In the genomic region with DNA sequence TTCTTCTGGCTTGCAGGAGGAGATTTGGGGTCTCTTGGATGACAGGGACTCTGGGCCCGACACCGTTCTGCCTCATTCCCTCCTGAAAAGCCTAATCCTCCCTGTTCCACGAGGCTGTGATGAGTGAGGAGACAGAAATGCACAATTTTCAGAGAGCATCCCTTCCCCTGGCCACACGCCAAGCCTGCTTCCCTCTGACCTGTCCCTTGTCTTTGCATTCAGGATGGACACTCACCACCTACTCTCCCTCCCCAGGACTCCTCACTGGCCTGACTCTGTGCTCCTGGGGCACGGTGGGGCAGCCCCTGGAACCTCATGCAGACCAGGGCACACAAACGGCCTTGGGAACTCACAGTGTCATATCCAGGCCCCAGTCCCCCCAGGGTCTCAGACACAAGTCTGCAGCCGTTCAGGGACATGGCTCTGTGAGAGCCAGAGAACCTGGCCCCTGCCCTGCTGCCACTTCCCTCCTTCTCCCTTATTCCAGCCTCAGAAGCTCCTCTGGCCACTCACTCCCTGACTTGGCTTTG, we compare ENCODE assay signal across 17 cellular contexts. TPM values are rescaled to one million over a fixed set of nuclear protein-coding genes. Genes with fewer than 3 reads are reported as not detected.
DNase-seq lines count a peak whose midpoint lies in the region; ATAC-seq and TF ChIP-seq lines count a peak whose summit lies in the region.
"Had no signal": no experiment of that assay in that cellular context is flagged by ENCODE, and none has a peak within 500 bp of the region (broad histone marks: within the 10 kb centered on the region; RNA-seq: fewer than 3 reads in every experiment).

No MANE protein-coding gene starts in this region.

- no peaks in the 10 kb centered on the region for H3K79me2 ChIP-seq in osteoblast (ENCODE audit: insufficient read depth, low read length)

- no peaks in the 10 kb centered on the region for H3K4me1 ChIP-seq in aorta (ENCODE audit: control insufficient read depth in 1 of 2, insufficient read depth in 2 of 2, low read length in 2 of 2)
- no peaks in the 10 kb centered on the region for H3K4me1 ChIP-seq in A673 (ENCODE audit: insufficient read depth, low read length, poor library complexity, severe bottlenecking)
- H3K4me1 ChIP-seq in osteoblast (ENCODE audit: insufficient read depth, low read length), result no peaks in the 10 kb centered on the region
- H3K4me1 ChIP-seq: BE2C had no signal

- peak; percentile 15 for ATAC-seq in aorta (ENCODE audit: low FRiP score)

- DNase-seq in AG20443 (ENCODE audit: low spot score) (peak; percentile 5), H7 (peak; percentile 0), nephron progenitor cell (no peak), aorta (no peak), A673 (ENCODE audit: low spot score) (no peak), osteoblast (ENCODE audit: insufficient read length, low spot score, missing footprints) (no peak)
- DNase-seq in activated CD8-positive, alpha-beta memory T cell treated with anti-CD3 and anti-CD28 coated beads, Interleukin-2, amount 50 U/mL, for 4 hours, result no peak
- DNase-seq: 8988T; BE2C; C1 segment of cervical spinal cord; CD4-positive, CD25-positive, alpha-beta regulatory T cell; CD8-positive, alpha-beta memory T cell; COR-L47; DMS 273 treated with DMSO at 0.1 percent for 48 hours; HCEC 1CT had no signal

- H3K27me3 Mint-ChIP-seq in nephron progenitor cell (ENCODE audit: low read depth, poor library complexity), result peaks cover 26% of the 10 kb centered on the region

- H3K27ac ChIP-seq in aorta (ENCODE audit: low read depth in 1 of 2, low read length in 2 of 2) (no peak overlapping the region), A673 (ENCODE audit: low read depth, low read length, poor library complexity, severe bottlenecking) (no peak overlapping the region), osteoblast (ENCODE audit: low read depth, low read length) (no peak overlapping the region)

- no peaks in the 10 kb centered on the region; the same call in 1 of the 2 replicates for H3K27me3 ChIP-seq in H7 (ENCODE audit: control insufficient read depth, insufficient read depth, low read length)
- no peaks in the 10 kb centered on the region for H3K27me3 ChIP-seq in aorta (ENCODE audit: control insufficient read depth in 1 of 2, insufficient read depth in 2 of 2, low read length in 1 of 2)
- H3K27me3 ChIP-seq in A673 (replicated peaks; ENCODE audit: insufficient read depth, low read depth, low read length, poor library complexity), result peaks cover 5% of the 10 kb centered on the region
- no peaks in the 10 kb centered on the region for H3K27me3 ChIP-seq in osteoblast (ENCODE audit: insufficient read depth, low read length)
- H3K27me3 ChIP-seq: BE2C had no signal

- CTCF ChIA-PET in A673 (lab: Charles Lee), result no interaction called here

- no peaks in the 10 kb centered on the region for H3K36me3 Mint-ChIP-seq in nephron progenitor cell (ENCODE audit: low read depth)
- H3K36me3 Mint-ChIP-seq: CD4-positive, CD25-positive, alpha-beta regulatory T cell; CD8-positive, alpha-beta memory T cell had no signal

- peaks cover 18% of the 10 kb centered on the region for H3K9me3 Mint-ChIP-seq in nephron progenitor cell

- TF ChIP-seq CTCF in nephron progenitor cell (IDR thresholded peaks at IDR 0.05) (no peak), A673 (conservative IDR thresholded peaks at IDR 0.05; ENCODE audit: low read depth, low read length) (no peak), osteoblast (IDR thresholded peaks at IDR 0.05; ENCODE audit: extremely low read depth, low read depth, low read length) (no peak)

- H3K4me2 ChIP-seq in osteoblast (ENCODE audit: insufficient read depth, low read length), result no peak overlapping the region

- H3K4me1 Mint-ChIP-seq in nephron progenitor cell, result no peaks in the 10 kb centered on the region
- H3K4me1 Mint-ChIP-seq: CD4-positive, CD25-positive, alpha-beta regulatory T cell; CD8-positive, alpha-beta memory T cell had no signal

- H3K36me3 ChIP-seq in H7 (replicated peaks; ENCODE audit: control insufficient read depth, insufficient read depth, low read length) (no peaks in the 10 kb centered on the region), aorta (ENCODE audit: control insufficient read depth in 1 of 2, insufficient read depth in 2 of 2, low read length in 1 of 2) (no peaks in the 10 kb centered on the region), A673 (ENCODE audit: insufficient read depth, low read length, poor library complexity, severe bottlenecking) (no peaks in the 10 kb centered on the region), osteoblast (ENCODE audit: insufficient read depth, low read length) (no peaks in the 10 kb centered on the region)
- H3K36me3 ChIP-seq: BE2C had no signal

- POLR2A ChIA-PET in A673 (lab: Charles Lee; ENCODE audit: low non-redundant PET), result interaction anchor here (0.6 kb wide), 1 partner anchor 17 kb away, joined by 9 read pairs; no protein-coding TSS in a partner anchor

- WGBS in aorta, 2 donors, result 50 to 57% methylated on average over 7 of the region's 7 CpGs

- H2AFZ ChIP-seq in osteoblast (ENCODE audit: low read length), result no peak overlapping the region

- no peaks in the 10 kb centered on the region for H4K20me1 ChIP-seq in osteoblast (ENCODE audit: insufficient read depth, low read length)

- intact Hi-C loops in aorta (cut with DNase I) (no loop called here), A673 (cut with micrococcal nuclease; ENCODE audit: unreplicated experiment) (no loop called here)

- H3K9me3 ChIP-seq in aorta (ENCODE audit: control insufficient read depth, low read length) (peaks cover 2% of the 10 kb centered on the region), A673 (ENCODE audit: low read depth, low read length, poor library complexity, severe bottlenecking) (no peaks in the 10 kb centered on the region), osteoblast (ENCODE audit: low read depth, low read length) (no peaks in the 10 kb centered on the region)
- H3K9me3 ChIP-seq: BE2C had no signal

- H3K27ac Mint-ChIP-seq in nephron progenitor cell, result peak overlapping the region; percentile 71
- H3K27ac Mint-ChIP-seq: CD4-positive, CD25-positive, alpha-beta regulatory T cell had no signal

- H3K4me3 ChIP-seq in H7 (ENCODE audit: insufficient read depth, low read depth, low read length), result no peak overlapping the region
- no peak overlapping the region for H3K4me3 ChIP-seq in aorta (ENCODE audit: low read length in 2 of 2)
- H3K4me3 ChIP-seq in A673 (ENCODE audit: low read depth, low read length, poor library complexity, severe bottlenecking), result no peak overlapping the region
- no peak overlapping the region for H3K4me3 ChIP-seq in osteoblast (ENCODE audit: insufficient read depth, low read length)

- H3K4me3 Mint-ChIP-seq in nephron progenitor cell, result no peak overlapping the region
- H3K4me3 Mint-ChIP-seq: CD4-positive, CD25-positive, alpha-beta regulatory T cell; CD8-positive, alpha-beta memory T cell had no signal

- BruUV-seq in A673 (replicated peaks; lab: Mats Ljungman, UMichigan), result no TSS peak

RNA-seq across cellular contexts. Expression of gene PRAMEF12, which starts 3.5 kb away (rescaled TPM):
- not detected in 2 replicates for total RNA-seq in H7 (2014; rRNA removed; shearing (Covaris generic))
- total RNA-seq in aorta, result not detected
- polyA plus RNA-seq in aorta, result not detected
- not detected in 2 replicates for total RNA-seq in A673 (2021)
- total RNA-seq in osteoblast, result not detected in 2 replicates
- total RNA-seq: CD4-positive, CD25-positive, alpha-beta regulatory T cell; CD8-positive, alpha-beta memory T cell; H4; HT-29 had no signal
- polyA plus RNA-seq: CD4-positive, CD25-positive, alpha-beta regulatory T cell; CD8-positive, alpha-beta memory T cell had no signal

RNA-seq across cellular contexts. Expression of gene PRAMEF1, which starts 21.2 kb away (rescaled TPM):
- total RNA-seq in H7 (2014; rRNA removed; shearing (Covaris generic)), result not detected in 2 replicates
- total RNA-seq in aorta, result not detected
- not detected for polyA plus RNA-seq in aorta
- not detected in 2 replicates for total RNA-seq in A673 (2021)
- not detected in 2 replicates for total RNA-seq in osteoblast
- total RNA-seq: CD4-positive, CD25-positive, alpha-beta regulatory T cell; CD8-positive, alpha-beta memory T cell; H4; HT-29 had no signal
- polyA plus RNA-seq: CD4-positive, CD25-positive, alpha-beta regulatory T cell; CD8-positive, alpha-beta memory T cell had no signal

RNA-seq across cellular contexts. Expression of gene CFAP107, which starts 24.0 kb away (rescaled TPM):
- total RNA-seq in H7 (2014; rRNA removed; shearing (Covaris generic)), result not detected in 2 replicates
- not detected for total RNA-seq in aorta
- not detected for polyA plus RNA-seq in aorta
- not detected in 2 replicates for total RNA-seq in A673 (2021)
- total RNA-seq in osteoblast, result not detected in 2 replicates
- total RNA-seq: CD4-positive, CD25-positive, alpha-beta regulatory T cell; CD8-positive, alpha-beta memory T cell; H4; HT-29 had no signal
- polyA plus RNA-seq: CD4-positive, CD25-positive, alpha-beta regulatory T cell; CD8-positive, alpha-beta memory T cell had no signal

RNA-seq across cellular contexts. Expression of gene AADACL3, which starts 54.1 kb away (rescaled TPM):
- total RNA-seq in H7 (2014; rRNA removed; shearing (Covaris generic)), result 0.22 and 0.28 TPM in 2 replicates
- total RNA-seq in aorta, result not detected
- not detected for polyA plus RNA-seq in aorta
- not detected in 2 replicates for total RNA-seq in A673 (2021)
- not detected in 2 replicates for total RNA-seq in osteoblast
- total RNA-seq: CD4-positive, CD25-positive, alpha-beta regulatory T cell; CD8-positive, alpha-beta memory T cell; H4; HT-29 had no signal
- polyA plus RNA-seq: CD4-positive, CD25-positive, alpha-beta regulatory T cell; CD8-positive, alpha-beta memory T cell had no signal

Comparison
In these comparisons a context has a peak if more than half of its experiments do, and no peak if none do; other contexts are left out.
1. DNase-seq: peak in AG20443 (single experiment) and H7 (single experiment); none in nephron progenitor cell (single experiment), aorta (0 of 2), A673 (single experiment), activated CD8-positive, alpha-beta memory T cell treated with anti-CD3 and anti-CD28 coated beads, Interleukin-2, amount 50 U/mL, for 4 hours (single experiment) and osteoblast (single experiment).